ENCODE assay signal across 8 cellular contexts in the genomic region with DNA sequence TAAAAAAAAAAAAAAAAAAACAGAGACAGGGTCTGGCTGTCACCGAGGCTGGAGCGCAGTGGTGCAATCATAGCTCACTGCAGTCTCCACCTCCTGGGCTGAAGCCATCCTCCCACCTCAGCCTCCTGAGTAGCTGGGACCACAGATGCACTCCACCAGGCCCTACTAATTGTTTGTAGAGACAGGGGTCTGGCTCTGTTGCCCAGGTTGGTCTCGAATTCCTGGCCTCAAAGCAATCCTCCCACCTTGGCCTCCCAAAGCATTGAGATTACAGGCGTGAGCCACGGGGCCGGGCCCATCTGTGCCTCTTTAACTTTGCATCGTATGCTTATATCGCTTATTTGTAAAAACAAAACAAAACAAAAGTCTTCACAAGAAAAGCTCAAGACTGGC. TPM values are rescaled to one million over a fixed set of nuclear protein-coding genes. Genes with fewer than 3 reads are reported as not detected.
A peak's percentile ranks its signal among the peaks of the same experiment; 100 is the strongest.
DNase-seq lines count a peak whose midpoint lies in the region; TF ChIP-seq lines count a peak whose summit lies in the region.

No MANE protein-coding gene starts in this region.

- TF ChIP-seq CTCF in Calu3 (IDR thresholded peaks at IDR 0.05; ENCODE audit: unreplicated experiment) (no peak), coronary artery (IDR thresholded peaks at IDR 0.05) (no peak), nephron progenitor cell (IDR thresholded peaks at IDR 0.05) (no peak), endothelial cell (IDR thresholded peaks at IDR 0.05; ENCODE audit: unreplicated experiment) (no peak)

- H3K9me3 ChIP-seq in SJSA1 (replicated peaks) = no peaks in the 10 kb centered on the region

- H3K9me3 Mint-ChIP-seq in Calu3 (ENCODE audit: low read depth, unreplicated experiment) (no peaks in the 10 kb centered on the region), nephron progenitor cell (no peaks in the 10 kb centered on the region), endothelial cell (ENCODE audit: unreplicated experiment) (no peaks in the 10 kb centered on the region)

- peaks cover 43% of the 10 kb centered on the region for H3K36me3 Mint-ChIP-seq in Calu3 (ENCODE audit: insufficient read depth, unreplicated experiment)
- no peaks in the 10 kb centered on the region for H3K36me3 Mint-ChIP-seq in nephron progenitor cell (ENCODE audit: low read depth)
- peaks cover 3% of the 10 kb centered on the region for H3K36me3 Mint-ChIP-seq in endothelial cell (ENCODE audit: low read depth, unreplicated experiment)

- no TSS peak for BruUV-seq in Calu3 (replicated peaks; lab: Mats Ljungman, UMichigan)

- peak overlapping the region; percentile 84 for H3K27ac Mint-ChIP-seq in Calu3 (ENCODE audit: unreplicated experiment)
- no peak overlapping the region for H3K27ac Mint-ChIP-seq in nephron progenitor cell
- H3K27ac Mint-ChIP-seq in endothelial cell (ENCODE audit: unreplicated experiment) = no peak overlapping the region

- H3K27me3 Mint-ChIP-seq in Calu3 (ENCODE audit: unreplicated experiment) = no peaks in the 10 kb centered on the region
- H3K27me3 Mint-ChIP-seq in nephron progenitor cell (ENCODE audit: low read depth, poor library complexity) = peaks cover 69% of the 10 kb centered on the region
- peaks cover 14% of the 10 kb centered on the region for H3K27me3 Mint-ChIP-seq in endothelial cell (ENCODE audit: unreplicated experiment)

- H3K4me3 ChIP-seq in SJSA1 (peak overlapping the region; percentile 30), coronary artery (peak overlapping the region; percentile 86)

- H3K27ac ChIP-seq in SJSA1 = peak overlapping the region; percentile 72
- peak overlapping the region; percentile 90 to 98 for H3K27ac ChIP-seq in coronary artery

- H3K36me3 ChIP-seq in SJSA1 = peaks cover 24% of the 10 kb centered on the region

- peak; percentile 11 for DNase-seq in Calu3
- DNase-seq in SJSA1 (ENCODE audit: low read depth in 1 of 2, low spot score in 2 of 2) = no peak
- DNase-seq in coronary artery (ENCODE audit: low spot score) = no peak
- no peak for DNase-seq in nephron progenitor cell
- no peak for DNase-seq in activated gamma-delta T cell (lab: John Stamatoyannopoulos, UW)
- no peak for DNase-seq in D341Med (ENCODE audit: low spot score)
- no peak for DNase-seq in endothelial cell (ENCODE audit: low spot score)
- DNase-seq in DMS153 (lab: John Stamatoyannopoulos, UW) = no peak

- CTCF ChIA-PET in Calu3 (lab: Charles Lee) = no interaction called here

- intact Hi-C loops in Calu3 (cut with micrococcal nuclease; ENCODE audit: unreplicated experiment) = no loop called here

- H3K4me1 Mint-ChIP-seq in Calu3 (ENCODE audit: low read depth, unreplicated experiment) (peaks cover 13% of the 10 kb centered on the region), nephron progenitor cell (peaks cover 27% of the 10 kb centered on the region), endothelial cell (ENCODE audit: unreplicated experiment) (peaks cover 7% of the 10 kb centered on the region)

- no peaks in the 10 kb centered on the region for H3K27me3 ChIP-seq in SJSA1 (replicated peaks)

- peak overlapping the region; percentile 90 for H3K4me3 Mint-ChIP-seq in Calu3 (ENCODE audit: low read depth, unreplicated experiment)
- H3K4me3 Mint-ChIP-seq in nephron progenitor cell = peak overlapping the region; percentile 81
- H3K4me3 Mint-ChIP-seq in endothelial cell (ENCODE audit: unreplicated experiment) = no peak overlapping the region

- peaks cover 42% of the 10 kb centered on the region for H3K4me1 ChIP-seq in SJSA1 (replicated peaks)

RNA-seq across cellular contexts. Expression of gene CPT1A, which starts 3.1 kb away (rescaled TPM):
- total RNA-seq in Calu3 (2022) (45.9 and 49.8 TPM in 2 replicates), endothelial cell (ENCODE audit: unreplicated experiment) (0.36 TPM)
- 39.2 and 61.1 TPM in 2 replicates for total RNA-seq in SJSA1 (2014; rRNA removed; shearing (Covaris generic))

Comparison
In these comparisons a context has a peak if more than half of its experiments do, and no peak if none do; other contexts are left out.
1. RNA of gene CPT1A, which starts 3.1 kb away (total RNA-seq): 39.2 to 61.1 TPM in SJSA1 and 45.9 to 49.8 TPM in Calu3; 0.36 TPM in endothelial cell (single experiment); every median in the first group is over 10 times any median in the second.